In genomic region chr16:23950898-23951297, GRCh38 we compare ENCODE assay signal across 11 cellular contexts.
DNase-seq lines count a peak whose midpoint lies in the region; ATAC-seq and TF ChIP-seq lines count a peak whose summit lies in the region.
"Had no signal": no experiment of that assay in that cellular context is flagged by ENCODE, and none has a peak within 500 bp of the region (broad histone marks: within the 10 kb centered on the region; RNA-seq: fewer than 3 reads in every experiment).

No MANE protein-coding gene starts in this region.

- CTCF ChIA-PET in HEK293T (lab: Yijun Ruan, JAX): no interaction called here

- peak; percentile 46 for DNase-seq in stimulated activated CD4-positive, alpha-beta T cell treated with anti-CD3 and anti-CD28 coated beads, Interleukin-15, amount 100 ng/mL, for 24 hours
- no peak for DNase-seq in stimulated activated CD4-positive, alpha-beta T cell treated with anti-CD3 and anti-CD28 coated beads, Interleukin-2, amount 100 ng/mL, for 48 hours
- DNase-seq in caudate nucleus (lab: John Stamatoyannopoulos, UW): peak in 26 of 61 donors; percentile 13 to 87 (median 37)
- no peak for DNase-seq in HEK293T (ENCODE audit: extremely low spot score)
- DNase-seq in glomerular visceral epithelial cell (ENCODE audit: extremely low spot score): no peak
- DNase-seq: NCI-H1417 had no signal

- peak overlapping the region; percentile 92 for H3K27ac Mint-ChIP-seq in T-helper 1 cell treated with Interleukin-12 subunit alpha and Interleukin-12 subunit beta and Interleukin-4 antibody, amounts not matched to agents 30 μg/mL and 1 μg/mL, for 36 hours
- H3K27ac Mint-ChIP-seq in stimulated activated naive CD8-positive, alpha-beta T cell treated with anti-CD3 and anti-CD28 coated beads, Interleukin-15, Interleukin-2, amounts not matched to agents 100 ng/mL and 50 ng/mL, for 24 hours: peak overlapping the region; percentile 89

- H3K27ac ChIP-seq in caudate nucleus (ENCODE audit: low read depth, low read length): peak overlapping the region; percentile 46

- peak overlapping the region; percentile 48 for H3K4me3 Mint-ChIP-seq in T-helper 1 cell treated with Interleukin-12 subunit alpha and Interleukin-12 subunit beta and Interleukin-4 antibody, amounts not matched to agents 30 μg/mL and 1 μg/mL, for 36 hours
- H3K4me3 Mint-ChIP-seq in stimulated activated naive CD8-positive, alpha-beta T cell treated with anti-CD3 and anti-CD28 coated beads, Interleukin-15, Interleukin-2, amounts not matched to agents 100 ng/mL and 50 ng/mL, for 24 hours: peak overlapping the region; percentile 67

- peaks cover 55% of the 10 kb centered on the region for H3K4me1 Mint-ChIP-seq in T-helper 1 cell treated with Interleukin-12 subunit alpha and Interleukin-12 subunit beta and Interleukin-4 antibody, amounts not matched to agents 30 μg/mL and 1 μg/mL, for 36 hours (ENCODE audit: low read depth)
- H3K4me1 Mint-ChIP-seq in stimulated activated naive CD8-positive, alpha-beta T cell treated with anti-CD3 and anti-CD28 coated beads, Interleukin-15, Interleukin-2, amounts not matched to agents 100 ng/mL and 50 ng/mL, for 24 hours (ENCODE audit: low read depth): peaks cover 96% of the 10 kb centered on the region

- H3K36me3 Mint-ChIP-seq in T-helper 1 cell treated with Interleukin-12 subunit alpha and Interleukin-12 subunit beta and Interleukin-4 antibody, amounts not matched to agents 30 μg/mL and 1 μg/mL, for 36 hours (ENCODE audit: low read depth): peaks cover 14% of the 10 kb centered on the region
- peaks cover 15% of the 10 kb centered on the region for H3K36me3 Mint-ChIP-seq in stimulated activated naive CD8-positive, alpha-beta T cell treated with anti-CD3 and anti-CD28 coated beads, Interleukin-15, Interleukin-2, amounts not matched to agents 100 ng/mL and 50 ng/mL, for 24 hours (ENCODE audit: low read depth)

- H3K27me3 Mint-ChIP-seq in T-helper 1 cell treated with Interleukin-12 subunit alpha and Interleukin-12 subunit beta and Interleukin-4 antibody, amounts not matched to agents 30 μg/mL and 1 μg/mL, for 36 hours (ENCODE audit: low read depth): no peaks in the 10 kb centered on the region
- no peaks in the 10 kb centered on the region for H3K27me3 Mint-ChIP-seq in stimulated activated naive CD8-positive, alpha-beta T cell treated with anti-CD3 and anti-CD28 coated beads, Interleukin-15, Interleukin-2, amounts not matched to agents 100 ng/mL and 50 ng/mL, for 24 hours

- POLR2A ChIA-PET in HEK293T (lab: Yijun Ruan, JAX): no interaction called here

- ATAC-seq in HG02798 (IDR thresholded peaks at IDR 0.05; ENCODE audit: poor library complexity, unreplicated experiment): no peak
- ATAC-seq: esophagus mucosa, HCT116 had no signal

- no peaks in the 10 kb centered on the region for H3K9me3 Mint-ChIP-seq in T-helper 1 cell treated with Interleukin-12 subunit alpha and Interleukin-12 subunit beta and Interleukin-4 antibody, amounts not matched to agents 30 μg/mL and 1 μg/mL, for 36 hours
- no peaks in the 10 kb centered on the region for H3K9me3 Mint-ChIP-seq in stimulated activated naive CD8-positive, alpha-beta T cell treated with anti-CD3 and anti-CD28 coated beads, Interleukin-15, Interleukin-2, amounts not matched to agents 100 ng/mL and 50 ng/mL, for 24 hours

TF ChIP-seq in HEK293T, 16 proteins besides CTCF, POLR2A, EP300 and RAD21:
- TF ChIP-seq FOXA1 (IDR thresholded peaks at IDR 0.05): no peak
- no peak for TF ChIP-seq ARNT (IDR thresholded peaks at IDR 0.05)
- TF ChIP-seq FOXK2 (IDR thresholded peaks at IDR 0.05): no peak
- no peak for TF ChIP-seq TARDBP (IDR thresholded peaks at IDR 0.05)
- TF ChIP-seq HDGF (IDR thresholded peaks at IDR 0.05; ENCODE audit: borderline replicate concordance): no peak
- TF ChIP-seq FOXM1 (IDR thresholded peaks at IDR 0.05; ENCODE audit: borderline replicate concordance): no peak
- no peak for TF ChIP-seq SUZ12 (IDR thresholded peaks at IDR 0.05)
- TF ChIP-seq LEF1 (IDR thresholded peaks at IDR 0.05; ENCODE audit: borderline replicate concordance): no peak
- TF ChIP-seq SP1 (IDR thresholded peaks at IDR 0.05): no peak
- no peak for TF ChIP-seq ELF4 (IDR thresholded peaks at IDR 0.05)
- TF ChIP-seq PKNOX1 (IDR thresholded peaks at IDR 0.05): no peak
- TF ChIP-seq L3MBTL2 (conservative IDR thresholded peaks at IDR 0.05): no peak
- TF ChIP-seq CTBP1 (IDR thresholded peaks at IDR 0.05; ENCODE audit: borderline replicate concordance): no peak
- no peak for TF ChIP-seq BHLHE40 (IDR thresholded peaks at IDR 0.05; ENCODE audit: borderline replicate concordance)
- TF ChIP-seq NFRKB (IDR thresholded peaks at IDR 0.05): no peak
- no peak for TF ChIP-seq ZNF384 (IDR thresholded peaks at IDR 0.05)
